1 cellular context compared by ENCODE assay signal in the genomic region with DNA sequence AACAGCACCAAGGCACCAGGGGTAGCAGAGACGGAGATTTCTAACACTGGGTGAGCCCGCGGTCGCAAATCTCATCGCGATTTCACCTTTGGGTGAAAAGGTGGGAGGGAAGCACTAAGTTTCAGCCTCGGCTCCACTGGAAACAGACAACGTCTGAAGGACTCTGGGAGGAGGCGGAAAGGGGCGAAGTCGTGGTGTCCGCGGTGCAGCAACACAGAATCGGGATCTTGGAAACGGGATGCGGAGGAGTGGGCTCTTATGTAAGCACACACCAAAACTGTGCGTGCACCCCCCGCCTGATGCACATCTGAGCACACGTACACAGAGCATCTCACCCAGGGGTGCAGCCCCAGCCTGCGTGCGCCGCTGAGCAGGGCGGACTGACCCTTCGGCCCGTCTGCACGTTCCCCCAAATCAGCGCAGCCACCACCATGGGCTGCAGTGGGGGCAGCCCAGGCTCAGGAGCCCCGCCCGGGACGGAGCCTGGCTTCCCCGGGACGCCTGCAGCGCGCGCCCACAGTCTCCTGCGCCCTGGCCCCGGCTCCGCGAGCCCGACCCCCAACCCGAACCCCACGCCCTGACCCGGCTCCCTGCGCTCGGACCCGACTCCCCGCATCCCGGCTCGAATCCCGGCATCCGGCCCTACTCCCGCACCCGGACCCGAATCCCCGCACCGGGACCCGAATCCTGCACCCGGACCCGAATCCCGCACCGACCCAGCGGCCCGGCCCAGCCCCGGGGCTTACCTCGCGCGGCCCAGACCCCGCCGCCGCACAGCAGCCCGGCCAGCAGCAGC.
A peak's percentile ranks its signal among the peaks of the same experiment; 100 is the strongest.
TF ChIP-seq lines count a peak whose summit lies in the region.

No MANE protein-coding gene starts in this region.

TF ChIP-seq in K562, 482 proteins besides CTCF, POLR2A, EP300 and RAD21 (continued from another document):
- TF ChIP-seq, protein P1, sequence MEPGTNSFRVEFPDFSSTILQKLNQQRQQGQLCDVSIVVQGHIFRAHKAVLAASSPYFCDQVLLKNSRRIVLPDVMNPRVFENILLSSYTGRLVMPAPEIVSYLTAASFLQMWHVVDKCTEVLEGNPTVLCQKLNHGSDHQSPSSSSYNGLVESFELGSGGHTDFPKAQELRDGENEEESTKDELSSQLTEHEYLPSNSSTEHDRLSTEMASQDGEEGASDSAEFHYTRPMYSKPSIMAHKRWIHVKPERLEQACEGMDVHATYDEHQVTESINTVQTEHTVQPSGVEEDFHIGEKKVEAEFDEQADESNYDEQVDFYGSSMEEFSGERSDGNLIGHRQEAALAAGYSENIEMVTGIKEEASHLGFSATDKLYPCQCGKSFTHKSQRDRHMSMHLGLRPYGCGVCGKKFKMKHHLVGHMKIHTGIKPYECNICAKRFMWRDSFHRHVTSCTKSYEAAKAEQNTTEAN (CRISPR knock-in tag; IDR thresholded peaks at IDR 0.05), result no peak
- TF ChIP-seq U2AF1 (optimal IDR thresholded peaks at IDR 0.05; ENCODE audit: low read depth, low read length) (peak; percentile 47), ZNF232 (CRISPR knock-in tag; IDR thresholded peaks at IDR 0.05) (no peak), SNIP1 (IDR thresholded peaks at IDR 0.05; ENCODE audit: low read depth) (no peak), XRCC3 (IDR thresholded peaks at IDR 0.05) (no peak), ZNF146 (CRISPR knock-in tag; IDR thresholded peaks at IDR 0.05; ENCODE audit: unreplicated experiment) (no peak), BHLHE40 (IDR thresholded peaks at IDR 0.05; ENCODE audit: low read length) (peak; percentile 21; the same call in 1 of the 2 replicates), ZFP1 (CRISPR knock-in tag; IDR thresholded peaks at IDR 0.05) (no peak), NRF1 (conservative IDR thresholded peaks at IDR 0.05 in 1 of 2, IDR thresholded peaks at IDR 0.05 in 1 of 2) (peak; percentile 9 to 36; a peak in 1 of 4 replicates), MTA3 (IDR thresholded peaks at IDR 0.05; ENCODE audit: borderline replicate concordance) (no peak; the same call in 1 of the 2 replicates)
TF ChIP-seq in K562: peak in this region for 27.
